In the genomic region with DNA sequence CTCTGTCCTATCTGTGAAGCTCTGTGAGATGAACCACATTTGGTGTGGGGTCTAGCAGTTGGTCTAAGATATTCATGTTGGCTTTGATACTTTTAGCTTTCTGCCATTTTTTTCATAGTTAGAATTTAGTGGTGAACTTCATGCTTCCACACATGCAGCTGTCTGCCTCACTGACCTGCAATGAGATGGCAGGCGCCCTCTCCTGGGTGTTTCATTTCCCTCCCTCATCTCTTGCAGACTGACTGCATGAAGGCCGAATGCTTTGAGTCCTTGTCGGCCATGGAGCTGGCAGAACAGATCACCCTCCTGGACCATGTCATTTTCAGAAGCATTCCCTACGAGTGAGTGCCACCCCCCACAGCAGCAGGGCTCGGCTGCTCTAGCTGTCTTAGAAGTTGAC, we compare ENCODE assay signal across 1 cellular context.
TF ChIP-seq lines count a peak whose summit lies in the region.

No MANE protein-coding gene starts in this region.

TF ChIP-seq in IMR-90, 13 proteins besides CTCF, POLR2A, EP300 and RAD21 (continued from another document):
- TF ChIP-seq, protein P1, sequence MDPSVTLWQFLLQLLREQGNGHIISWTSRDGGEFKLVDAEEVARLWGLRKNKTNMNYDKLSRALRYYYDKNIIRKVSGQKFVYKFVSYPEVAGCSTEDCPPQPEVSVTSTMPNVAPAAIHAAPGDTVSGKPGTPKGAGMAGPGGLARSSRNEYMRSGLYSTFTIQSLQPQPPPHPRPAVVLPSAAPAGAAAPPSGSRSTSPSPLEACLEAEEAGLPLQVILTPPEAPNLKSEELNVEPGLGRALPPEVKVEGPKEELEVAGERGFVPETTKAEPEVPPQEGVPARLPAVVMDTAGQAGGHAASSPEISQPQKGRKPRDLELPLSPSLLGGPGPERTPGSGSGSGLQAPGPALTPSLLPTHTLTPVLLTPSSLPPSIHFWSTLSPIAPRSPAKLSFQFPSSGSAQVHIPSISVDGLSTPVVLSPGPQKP (IDR thresholded peaks at IDR 0.05; ENCODE audit: borderline replicate concordance, low read depth, low read length) = no peak
- TF ChIP-seq MAZ (IDR thresholded peaks at IDR 0.05; ENCODE audit: borderline replicate concordance, low read depth, low read length) (no peak), RFX5 (IDR thresholded peaks at IDR 0.05; ENCODE audit: low read depth, low read length) (no peak), RCOR1 (IDR thresholded peaks at IDR 0.05; ENCODE audit: insufficient replicate concordance, low read length) (no peak)
